1 cellular context compared by ENCODE assay signal in the genomic region with DNA sequence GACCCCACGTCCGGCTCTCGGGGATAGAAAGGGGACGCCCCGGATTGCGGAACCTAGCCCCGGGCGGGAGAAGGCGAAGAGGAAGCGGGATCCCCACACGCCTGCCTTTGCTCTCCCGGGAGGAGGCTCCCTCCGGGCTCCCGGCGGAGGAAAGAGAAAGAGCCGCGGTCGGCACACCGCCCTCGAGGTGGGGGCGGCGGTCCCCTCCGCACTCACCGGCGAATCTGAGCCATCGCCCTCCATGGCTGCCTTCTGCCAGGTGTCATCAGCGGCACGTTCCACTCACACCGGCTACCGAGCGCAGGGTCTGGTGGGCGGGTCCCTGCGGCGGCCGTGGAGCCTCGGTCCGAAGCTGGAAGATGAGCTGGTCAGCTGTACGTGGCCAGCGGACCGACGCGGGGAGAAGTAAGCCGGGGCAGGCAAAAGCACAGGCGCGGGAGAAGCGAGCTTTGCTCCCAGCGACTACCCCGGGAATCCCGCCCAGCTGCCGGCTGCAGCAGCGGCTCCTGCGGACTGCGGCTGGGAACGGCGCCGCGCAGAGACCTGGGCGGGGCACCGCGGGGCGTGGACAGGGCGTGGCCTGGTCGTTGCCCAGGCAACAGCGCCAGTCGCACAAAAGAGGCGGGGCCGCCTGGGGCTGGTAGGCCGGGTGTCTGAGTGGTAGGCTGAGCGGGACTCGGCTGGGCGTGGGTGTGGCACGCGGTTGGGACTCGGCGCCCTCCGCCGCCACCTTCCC.
TF ChIP-seq lines count a peak whose summit lies in the region.

A gene with protein sequence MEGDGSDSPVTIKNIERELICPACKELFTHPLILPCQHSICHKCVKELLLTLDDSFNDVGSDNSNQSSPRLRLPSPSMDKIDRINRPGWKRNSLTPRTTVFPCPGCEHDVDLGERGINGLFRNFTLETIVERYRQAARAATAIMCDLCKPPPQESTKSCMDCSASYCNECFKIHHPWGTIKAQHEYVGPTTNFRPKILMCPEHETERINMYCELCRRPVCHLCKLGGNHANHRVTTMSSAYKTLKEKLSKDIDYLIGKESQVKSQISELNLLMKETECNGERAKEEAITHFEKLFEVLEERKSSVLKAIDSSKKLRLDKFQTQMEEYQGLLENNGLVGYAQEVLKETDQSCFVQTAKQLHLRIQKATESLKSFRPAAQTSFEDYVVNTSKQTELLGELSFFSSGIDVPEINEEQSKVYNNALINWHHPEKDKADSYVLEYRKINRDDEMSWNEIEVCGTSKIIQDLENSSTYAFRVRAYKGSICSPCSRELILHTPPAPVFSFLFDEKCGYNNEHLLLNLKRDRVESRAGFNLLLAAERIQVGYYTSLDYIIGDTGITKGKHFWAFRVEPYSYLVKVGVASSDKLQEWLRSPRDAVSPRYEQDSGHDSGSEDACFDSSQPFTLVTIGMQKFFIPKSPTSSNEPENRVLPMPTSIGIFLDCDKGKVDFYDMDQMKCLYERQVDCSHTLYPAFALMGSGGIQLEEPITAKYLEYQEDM (minus strand): TSS at position 517 of the 736 bp plus-strand sequence. CDS start 274 bp downstream, at position 243.

TF ChIP-seq in HepG2, 621 proteins besides CTCF, POLR2A, EP300 and RAD21 (continued from another document and continues in another):
- TF ChIP-seq, protein P1, sequence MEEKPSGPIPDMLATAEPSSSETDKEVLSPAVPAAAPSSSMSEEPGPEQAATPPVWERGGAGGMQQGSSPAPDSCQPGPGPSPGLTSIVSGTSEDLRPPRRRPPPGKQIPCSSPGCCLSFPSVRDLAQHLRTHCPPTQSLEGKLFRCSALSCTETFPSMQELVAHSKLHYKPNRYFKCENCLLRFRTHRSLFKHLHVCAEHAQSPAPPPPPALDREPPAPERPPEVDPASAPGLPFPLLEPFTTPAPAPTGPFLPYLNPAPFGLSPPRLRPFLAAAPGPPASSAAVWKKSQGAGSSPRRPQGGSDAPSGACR (CRISPR knock-in tag; IDR thresholded peaks at IDR 0.05): peak; percentile 81
- TF ChIP-seq, protein P2, sequence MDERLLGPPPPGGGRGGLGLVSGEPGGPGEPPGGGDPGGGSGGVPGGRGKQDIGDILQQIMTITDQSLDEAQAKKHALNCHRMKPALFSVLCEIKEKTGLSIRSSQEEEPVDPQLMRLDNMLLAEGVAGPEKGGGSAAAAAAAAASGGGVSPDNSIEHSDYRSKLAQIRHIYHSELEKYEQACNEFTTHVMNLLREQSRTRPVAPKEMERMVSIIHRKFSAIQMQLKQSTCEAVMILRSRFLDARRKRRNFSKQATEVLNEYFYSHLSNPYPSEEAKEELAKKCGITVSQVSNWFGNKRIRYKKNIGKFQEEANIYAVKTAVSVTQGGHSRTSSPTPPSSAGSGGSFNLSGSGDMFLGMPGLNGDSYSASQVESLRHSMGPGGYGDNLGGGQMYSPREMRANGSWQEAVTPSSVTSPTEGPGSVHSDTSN (CRISPR knock-in tag; IDR thresholded peaks at IDR 0.05): no peak
- TF ChIP-seq CENPX (CRISPR knock-in tag; IDR thresholded peaks at IDR 0.05) (no peak), CEBPB (IDR thresholded peaks at IDR 0.05; ENCODE audit: borderline replicate concordance, low read depth, low read length) (no peak), ZNF598 (CRISPR knock-in tag; IDR thresholded peaks at IDR 0.05; ENCODE audit: borderline replicate concordance) (no peak), TGIF2 (CRISPR knock-in tag; IDR thresholded peaks at IDR 0.05) (0 out of 2 replicates have a peak, but pooled peaks have one; percentile 29), ZNF678 (CRISPR knock-in tag; IDR thresholded peaks at IDR 0.05) (no peak), CCAR2 (optimal IDR thresholded peaks at IDR 0.05; ENCODE audit: low read depth, low read length) (no peak), ZNF207 (IDR thresholded peaks at IDR 0.05; ENCODE audit: borderline replicate concordance) (no peak), SALL1 (CRISPR knock-in tag; IDR thresholded peaks at IDR 0.05) (peak; percentile 52; the same call in 1 of the 2 replicates), SP5 (CRISPR knock-in tag; IDR thresholded peaks at IDR 0.05; ENCODE audit: borderline replicate concordance, low read depth) (peak; percentile 87), GABPA (IDR thresholded peaks at IDR 0.05; ENCODE audit: low read depth, low read length) (no peak), GABPA (CRISPR knock-in tag; IDR thresholded peaks at IDR 0.05; ENCODE audit: low read depth) (no peak), ZNF616 (CRISPR knock-in tag; IDR thresholded peaks at IDR 0.05; ENCODE audit: low read depth) (no peak), ZNF143 (CRISPR knock-in tag; IDR thresholded peaks at IDR 0.05) (no peak), SMAD1 (CRISPR knock-in tag; IDR thresholded peaks at IDR 0.05; ENCODE audit: borderline replicate concordance, low read depth) (no peak), ARNT2 (CRISPR knock-in tag; IDR thresholded peaks at IDR 0.05; ENCODE audit: low read depth) (peak; percentile 70; the same call in 1 of the 2 replicates), SMAD3 (CRISPR knock-in tag; IDR thresholded peaks at IDR 0.05) (no peak), ZNF326 (CRISPR knock-in tag; IDR thresholded peaks at IDR 0.05; ENCODE audit: borderline replicate concordance) (no peak), ZNF589 (CRISPR knock-in tag; conservative IDR thresholded peaks at IDR 0.05) (no peak), MTF2 (CRISPR knock-in tag; IDR thresholded peaks at IDR 0.05; ENCODE audit: borderline replicate concordance) (peak; percentile 91; the same call in 1 of the 2 replicates), ZSCAN21 (CRISPR knock-in tag; IDR thresholded peaks at IDR 0.05; ENCODE audit: borderline replicate concordance) (no peak)
- TF ChIP-seq, protein P3, sequence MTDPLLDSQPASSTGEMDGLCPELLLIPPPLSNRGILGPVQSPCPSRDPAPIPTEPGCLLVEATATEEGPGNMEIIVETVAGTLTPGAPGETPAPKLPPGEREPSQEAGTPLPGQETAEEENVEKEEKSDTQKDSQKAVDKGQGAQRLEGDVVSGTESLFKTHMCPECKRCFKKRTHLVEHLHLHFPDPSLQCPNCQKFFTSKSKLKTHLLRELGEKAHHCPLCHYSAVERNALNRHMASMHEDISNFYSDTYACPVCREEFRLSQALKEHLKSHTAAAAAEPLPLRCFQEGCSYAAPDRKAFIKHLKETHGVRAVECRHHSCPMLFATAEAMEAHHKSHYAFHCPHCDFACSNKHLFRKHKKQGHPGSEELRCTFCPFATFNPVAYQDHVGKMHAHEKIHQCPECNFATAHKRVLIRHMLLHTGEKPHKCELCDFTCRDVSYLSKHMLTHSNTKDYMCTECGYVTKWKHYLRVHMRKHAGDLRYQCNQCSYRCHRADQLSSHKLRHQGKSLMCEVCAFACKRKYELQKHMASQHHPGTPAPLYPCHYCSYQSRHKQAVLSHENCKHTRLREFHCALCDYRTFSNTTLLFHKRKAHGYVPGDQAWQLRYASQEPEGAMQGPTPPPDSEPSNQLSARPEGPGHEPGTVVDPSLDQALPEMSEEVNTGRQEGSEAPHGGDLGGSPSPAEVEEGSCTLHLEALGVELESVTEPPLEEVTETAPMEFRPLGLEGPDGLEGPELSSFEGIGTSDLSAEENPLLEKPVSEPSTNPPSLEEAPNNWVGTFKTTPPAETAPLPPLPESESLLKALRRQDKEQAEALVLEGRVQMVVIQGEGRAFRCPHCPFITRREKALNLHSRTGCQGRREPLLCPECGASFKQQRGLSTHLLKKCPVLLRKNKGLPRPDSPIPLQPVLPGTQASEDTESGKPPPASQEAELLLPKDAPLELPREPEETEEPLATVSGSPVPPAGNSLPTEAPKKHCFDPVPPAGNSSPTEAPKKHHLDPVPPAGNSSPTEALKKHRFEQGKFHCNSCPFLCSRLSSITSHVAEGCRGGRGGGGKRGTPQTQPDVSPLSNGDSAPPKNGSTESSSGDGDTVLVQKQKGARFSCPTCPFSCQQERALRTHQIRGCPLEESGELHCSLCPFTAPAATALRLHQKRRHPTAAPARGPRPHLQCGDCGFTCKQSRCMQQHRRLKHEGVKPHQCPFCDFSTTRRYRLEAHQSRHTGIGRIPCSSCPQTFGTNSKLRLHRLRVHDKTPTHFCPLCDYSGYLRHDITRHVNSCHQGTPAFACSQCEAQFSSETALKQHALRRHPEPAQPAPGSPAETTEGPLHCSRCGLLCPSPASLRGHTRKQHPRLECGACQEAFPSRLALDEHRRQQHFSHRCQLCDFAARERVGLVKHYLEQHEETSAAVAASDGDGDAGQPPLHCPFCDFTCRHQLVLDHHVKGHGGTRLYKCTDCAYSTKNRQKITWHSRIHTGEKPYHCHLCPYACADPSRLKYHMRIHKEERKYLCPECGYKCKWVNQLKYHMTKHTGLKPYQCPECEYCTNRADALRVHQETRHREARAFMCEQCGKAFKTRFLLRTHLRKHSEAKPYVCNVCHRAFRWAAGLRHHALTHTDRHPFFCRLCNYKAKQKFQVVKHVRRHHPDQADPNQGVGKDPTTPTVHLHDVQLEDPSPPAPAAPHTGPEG (CRISPR knock-in tag; IDR thresholded peaks at IDR 0.05): no peak
- TF ChIP-seq, protein P4, sequence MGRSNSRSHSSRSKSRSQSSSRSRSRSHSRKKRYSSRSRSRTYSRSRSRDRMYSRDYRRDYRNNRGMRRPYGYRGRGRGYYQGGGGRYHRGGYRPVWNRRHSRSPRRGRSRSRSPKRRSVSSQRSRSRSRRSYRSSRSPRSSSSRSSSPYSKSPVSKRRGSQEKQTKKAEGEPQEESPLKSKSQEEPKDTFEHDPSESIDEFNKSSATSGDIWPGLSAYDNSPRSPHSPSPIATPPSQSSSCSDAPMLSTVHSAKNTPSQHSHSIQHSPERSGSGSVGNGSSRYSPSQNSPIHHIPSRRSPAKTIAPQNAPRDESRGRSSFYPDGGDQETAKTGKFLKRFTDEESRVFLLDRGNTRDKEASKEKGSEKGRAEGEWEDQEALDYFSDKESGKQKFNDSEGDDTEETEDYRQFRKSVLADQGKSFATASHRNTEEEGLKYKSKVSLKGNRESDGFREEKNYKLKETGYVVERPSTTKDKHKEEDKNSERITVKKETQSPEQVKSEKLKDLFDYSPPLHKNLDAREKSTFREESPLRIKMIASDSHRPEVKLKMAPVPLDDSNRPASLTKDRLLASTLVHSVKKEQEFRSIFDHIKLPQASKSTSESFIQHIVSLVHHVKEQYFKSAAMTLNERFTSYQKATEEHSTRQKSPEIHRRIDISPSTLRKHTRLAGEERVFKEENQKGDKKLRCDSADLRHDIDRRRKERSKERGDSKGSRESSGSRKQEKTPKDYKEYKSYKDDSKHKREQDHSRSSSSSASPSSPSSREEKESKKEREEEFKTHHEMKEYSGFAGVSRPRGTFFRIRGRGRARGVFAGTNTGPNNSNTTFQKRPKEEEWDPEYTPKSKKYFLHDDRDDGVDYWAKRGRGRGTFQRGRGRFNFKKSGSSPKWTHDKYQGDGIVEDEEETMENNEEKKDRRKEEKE (IDR thresholded peaks at IDR 0.05): no peak
- TF ChIP-seq, protein P5, sequence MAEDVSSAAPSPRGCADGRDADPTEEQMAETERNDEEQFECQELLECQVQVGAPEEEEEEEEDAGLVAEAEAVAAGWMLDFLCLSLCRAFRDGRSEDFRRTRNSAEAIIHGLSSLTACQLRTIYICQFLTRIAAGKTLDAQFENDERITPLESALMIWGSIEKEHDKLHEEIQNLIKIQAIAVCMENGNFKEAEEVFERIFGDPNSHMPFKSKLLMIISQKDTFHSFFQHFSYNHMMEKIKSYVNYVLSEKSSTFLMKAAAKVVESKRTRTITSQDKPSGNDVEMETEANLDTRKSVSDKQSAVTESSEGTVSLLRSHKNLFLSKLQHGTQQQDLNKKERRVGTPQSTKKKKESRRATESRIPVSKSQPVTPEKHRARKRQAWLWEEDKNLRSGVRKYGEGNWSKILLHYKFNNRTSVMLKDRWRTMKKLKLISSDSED (CRISPR knock-in tag; IDR thresholded peaks at IDR 0.05): no peak
- TF ChIP-seq, protein P6, sequence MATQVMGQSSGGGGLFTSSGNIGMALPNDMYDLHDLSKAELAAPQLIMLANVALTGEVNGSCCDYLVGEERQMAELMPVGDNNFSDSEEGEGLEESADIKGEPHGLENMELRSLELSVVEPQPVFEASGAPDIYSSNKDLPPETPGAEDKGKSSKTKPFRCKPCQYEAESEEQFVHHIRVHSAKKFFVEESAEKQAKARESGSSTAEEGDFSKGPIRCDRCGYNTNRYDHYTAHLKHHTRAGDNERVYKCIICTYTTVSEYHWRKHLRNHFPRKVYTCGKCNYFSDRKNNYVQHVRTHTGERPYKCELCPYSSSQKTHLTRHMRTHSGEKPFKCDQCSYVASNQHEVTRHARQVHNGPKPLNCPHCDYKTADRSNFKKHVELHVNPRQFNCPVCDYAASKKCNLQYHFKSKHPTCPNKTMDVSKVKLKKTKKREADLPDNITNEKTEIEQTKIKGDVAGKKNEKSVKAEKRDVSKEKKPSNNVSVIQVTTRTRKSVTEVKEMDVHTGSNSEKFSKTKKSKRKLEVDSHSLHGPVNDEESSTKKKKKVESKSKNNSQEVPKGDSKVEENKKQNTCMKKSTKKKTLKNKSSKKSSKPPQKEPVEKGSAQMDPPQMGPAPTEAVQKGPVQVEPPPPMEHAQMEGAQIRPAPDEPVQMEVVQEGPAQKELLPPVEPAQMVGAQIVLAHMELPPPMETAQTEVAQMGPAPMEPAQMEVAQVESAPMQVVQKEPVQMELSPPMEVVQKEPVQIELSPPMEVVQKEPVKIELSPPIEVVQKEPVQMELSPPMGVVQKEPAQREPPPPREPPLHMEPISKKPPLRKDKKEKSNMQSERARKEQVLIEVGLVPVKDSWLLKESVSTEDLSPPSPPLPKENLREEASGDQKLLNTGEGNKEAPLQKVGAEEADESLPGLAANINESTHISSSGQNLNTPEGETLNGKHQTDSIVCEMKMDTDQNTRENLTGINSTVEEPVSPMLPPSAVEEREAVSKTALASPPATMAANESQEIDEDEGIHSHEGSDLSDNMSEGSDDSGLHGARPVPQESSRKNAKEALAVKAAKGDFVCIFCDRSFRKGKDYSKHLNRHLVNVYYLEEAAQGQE (IDR thresholded peaks at IDR 0.05; ENCODE audit: borderline replicate concordance in 1 of 2, low read depth in 1 of 2, low read length in 2 of 2): no peak
- TF ChIP-seq, protein P7, sequence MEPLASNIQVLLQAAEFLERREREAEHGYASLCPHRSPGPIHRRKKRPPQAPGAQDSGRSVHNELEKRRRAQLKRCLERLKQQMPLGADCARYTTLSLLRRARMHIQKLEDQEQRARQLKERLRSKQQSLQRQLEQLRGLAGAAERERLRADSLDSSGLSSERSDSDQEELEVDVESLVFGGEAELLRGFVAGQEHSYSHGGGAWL (CRISPR knock-in tag; IDR thresholded peaks at IDR 0.05): no peak
- TF ChIP-seq, protein P8, sequence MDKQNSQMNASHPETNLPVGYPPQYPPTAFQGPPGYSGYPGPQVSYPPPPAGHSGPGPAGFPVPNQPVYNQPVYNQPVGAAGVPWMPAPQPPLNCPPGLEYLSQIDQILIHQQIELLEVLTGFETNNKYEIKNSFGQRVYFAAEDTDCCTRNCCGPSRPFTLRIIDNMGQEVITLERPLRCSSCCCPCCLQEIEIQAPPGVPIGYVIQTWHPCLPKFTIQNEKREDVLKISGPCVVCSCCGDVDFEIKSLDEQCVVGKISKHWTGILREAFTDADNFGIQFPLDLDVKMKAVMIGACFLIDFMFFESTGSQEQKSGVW (CRISPR knock-in tag; IDR thresholded peaks at IDR 0.05; ENCODE audit: borderline replicate concordance): no peak
